In the genomic region with DNA sequence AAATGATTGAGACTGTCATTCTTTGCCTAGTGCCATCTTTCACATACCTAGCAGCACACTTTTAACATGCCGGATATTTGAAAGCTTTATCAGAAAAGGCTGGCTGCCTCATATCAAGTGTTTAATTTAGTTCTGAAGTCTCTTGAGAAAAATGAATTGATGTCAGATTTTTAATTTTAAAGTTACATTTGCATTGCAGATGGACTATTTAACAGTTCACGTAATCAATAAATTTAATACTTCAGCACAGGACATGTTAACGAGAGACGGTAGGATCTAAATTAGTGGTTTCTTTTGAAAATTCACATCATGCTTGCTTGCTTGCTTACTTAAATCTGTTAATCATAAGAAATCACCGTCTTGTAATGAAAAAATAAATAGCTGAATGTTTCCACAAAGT, we compare ENCODE assay signal across 31 cellular contexts.
"Had no signal": no experiment of that assay in that cellular context is flagged by ENCODE, and none has a peak within 500 bp of the region (broad histone marks: within the 10 kb centered on the region; RNA-seq: fewer than 3 reads in every experiment).

No MANE protein-coding gene starts in this region.

- H3K9me3 ChIP-seq: ascending aorta had no signal

- H3K36me3 ChIP-seq: ascending aorta, cardiac muscle cell had no signal

- H3K27ac ChIP-seq: ascending aorta, VCaP had no signal

- H3K4me3 ChIP-seq: ascending aorta, cardiac muscle cell had no signal

- ATAC-seq: activated CD4-positive, alpha-beta T cell treated with anti-CD3 and anti-CD28 coated beads for 36 hours; activated CD4-positive, CD25-positive, alpha-beta regulatory T cell treated with anti-CD3 and anti-CD28 coated beads, Interleukin-2, amount 50 U/mL, for 24 hours; activated CD8-positive, alpha-beta memory T cell treated with anti-CD3 and anti-CD28 coated beads, Interleukin-2, amount 10 ng/mL, durations not matched to agents 7 days and 5 days; activated CD8-positive, alpha-beta T cell treated with anti-CD3 and anti-CD28 coated beads, Interleukin-2, amount 10 ng/mL, durations not matched to agents 7 days and 5 days; activated naive CD8-positive, alpha-beta T cell treated with anti-CD3 and anti-CD28 coated beads, Interleukin-2, amount 50 U/mL, for 24 hours; WTC11 had no signal

- FAIRE-seq: bronchial epithelial cell had no signal

- DNase-seq: activated CD4-positive, alpha-beta memory T cell treated with anti-CD3 and anti-CD28 coated beads, Interleukin-2, amount 10 ng/mL, durations not matched to agents 7 days and 5 days; activated CD4-positive, alpha-beta T cell treated with anti-CD3 and anti-CD28 coated beads for 1 hour; activated CD4-positive, alpha-beta T cell treated with anti-CD3 and anti-CD28 coated beads for 36 hours; activated CD4-positive, alpha-beta T cell treated with anti-CD3 and anti-CD28 coated beads for 48 hours; activated CD4-positive, alpha-beta T cell treated with anti-CD3 and anti-CD28 coated beads, Interleukin-2, amount 10 ng/mL, durations not matched to agents 7 days and 5 days; activated CD4-positive, alpha-beta T cell treated with anti-CD3 and anti-CD28 coated beads, Interleukin-2, amount 50 U/mL, for 48 hours; activated CD4-positive, CD25-positive, alpha-beta regulatory T cell; activated CD8-positive, alpha-beta memory T cell treated with anti-CD3 and anti-CD28 coated beads for 24 hours; activated CD8-positive, alpha-beta memory T cell treated with anti-CD3 and anti-CD28 coated beads, Interleukin-2, amount 10 ng/mL, durations not matched to agents 7 days and 5 days; activated CD8-positive, alpha-beta memory T cell treated with anti-CD3 and anti-CD28 coated beads, Interleukin-2, amount 50 U/mL, for 48 hours; activated CD8-positive, alpha-beta T cell treated with anti-CD3 and anti-CD28 coated beads, Interleukin-2, amount 10 ng/mL, durations not matched to agents 7 days and 5 days; activated effector memory CD4-positive, alpha-beta T cell treated with Interleukin-2 at 50 U/mL for 16 hours; activated gamma-delta T cell; activated naive CD4-positive, alpha-beta T cell treated with anti-CD3 and anti-CD28 coated beads, Interleukin-2, amount 10 ng/mL, durations not matched to agents 7 days and 5 days; activated naive CD4-positive, alpha-beta T cell treated with Interleukin-2 at 50 U/mL for 16 hours; activated naive CD8-positive, alpha-beta T cell treated with anti-CD3 and anti-CD28 coated beads, Interleukin-2, amount 10 ng/mL, durations not matched to agents 7 days and 5 days; activated naive CD8-positive, alpha-beta T cell treated with anti-CD3 and anti-CD28 coated beads, Interleukin-2, amount 50 U/mL, for 24 hours; activated T-cell treated with anti-CD3 and anti-CD28 coated beads, Interleukin-2, amount 50 U/mL, for 24 hours; activated T-cell treated with anti-CD3 and anti-CD28 coated beads, Interleukin-2, amount 50 U/mL, for 48 hours; amygdala; anterior cingulate cortex; caudate nucleus; cerebellar nuclear complex; T-helper 2 cell; T-helper 9 cell had no signal

- H3K27me3 ChIP-seq: ascending aorta, cardiac muscle cell had no signal

- H3K4me1 ChIP-seq: ascending aorta had no signal
